21 cellular contexts compared by ENCODE assay signal in the genomic region with DNA sequence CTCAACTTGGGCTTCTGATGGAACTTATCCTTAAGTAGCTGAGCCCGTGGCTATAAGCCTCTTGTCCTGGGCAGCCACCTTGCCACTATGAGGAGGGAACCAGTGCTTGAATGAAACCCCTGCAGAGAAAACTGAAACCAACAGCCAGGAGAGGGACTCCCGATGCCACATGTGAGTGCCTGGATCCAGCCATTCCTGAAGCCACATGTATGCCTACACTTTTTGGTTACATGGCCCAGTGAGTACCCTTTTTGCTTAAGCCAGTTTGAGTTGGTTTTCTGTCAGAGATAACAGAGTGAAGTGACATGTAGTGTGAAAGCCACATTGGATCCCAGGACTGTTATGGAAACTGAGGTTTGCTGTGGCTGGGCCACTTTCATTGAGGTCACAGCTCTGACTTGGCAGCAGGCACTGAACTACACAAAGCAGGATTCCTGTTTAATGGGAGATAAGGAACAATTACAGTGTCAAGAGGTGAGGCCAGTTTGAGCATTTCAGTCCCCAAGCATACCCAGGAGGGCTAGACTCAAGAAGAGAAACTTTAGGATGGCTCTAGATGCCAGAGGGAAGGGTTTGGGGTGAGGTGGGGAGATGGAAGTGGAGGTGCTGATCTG.
"Had no signal": no experiment of that assay in that cellular context is flagged by ENCODE, and none has a peak within 500 bp of the region (broad histone marks: within the 10 kb centered on the region; RNA-seq: fewer than 3 reads in every experiment).

No MANE protein-coding gene starts in this region.

- H3K27me3 ChIP-seq: dorsolateral prefrontal cortex, neutrophil, stomach, transverse colon had no signal

- H3K4me3 ChIP-seq: dorsolateral prefrontal cortex, left ventricle myocardium inferior, lung, smooth muscle cell, stomach, thoracic aorta, transverse colon had no signal

- H3K4me1 ChIP-seq: left ventricle myocardium inferior, transverse colon had no signal

- H3K4me3 Mint-ChIP-seq: central memory CD8-positive, alpha-beta T cell; immature natural killer cell; nephron had no signal

- H3K36me3 ChIP-seq: left ventricle myocardium inferior, neutrophil, stomach, thoracic aorta, transverse colon had no signal

- H3K36me3 Mint-ChIP-seq: immature natural killer cell, naive B cell had no signal

- H3K27ac ChIP-seq: dorsolateral prefrontal cortex, left ventricle myocardium inferior, neutrophil, thoracic aorta had no signal

- H3K9me3 ChIP-seq: left ventricle myocardium inferior, neutrophil, stomach, thoracic aorta, transverse colon had no signal

- H3K27me3 Mint-ChIP-seq: central memory CD8-positive, alpha-beta T cell had no signal

- H3K4me2 ChIP-seq: smooth muscle cell had no signal

- DNase-seq: cortex of kidney; dorsolateral prefrontal cortex; effector CD8-positive, alpha-beta T cell; glutamatergic neuron; immature natural killer cell; left ventricle myocardium inferior; mesendoderm; naive B cell; posterior cingulate gyrus; stimulated activated CD4-positive, alpha-beta T cell treated with anti-CD3 and anti-CD28 coated beads, Interleukin-2, amount 100 ng/mL, for 48 hours; stomach; substantia nigra; transverse colon had no signal

- H3K9me3 Mint-ChIP-seq: central memory CD8-positive, alpha-beta T cell; immature natural killer cell; naive B cell; nephron had no signal

- H3K4me1 Mint-ChIP-seq: nephron had no signal

- FAIRE-seq: frontal cortex, keratinocyte had no signal

- H3K27ac Mint-ChIP-seq: nephron had no signal
